In genomic region chr6:88741071-88741470, GRCh38 we compare ENCODE assay signal across 22 cellular contexts.
"Had no signal": no experiment of that assay in that cellular context is flagged by ENCODE, and none has a peak within 500 bp of the region (broad histone marks: within the 10 kb centered on the region; RNA-seq: fewer than 3 reads in every experiment).

No MANE protein-coding gene starts in this region.

- DNase-seq: colonic mucosa; cortex of kidney; dermis blood vessel endothelial cell; dorsolateral prefrontal cortex; effector CD4-positive, alpha-beta T cell; effector memory CD4-positive, alpha-beta T cell; foreskin keratinocyte; heart right ventricle; hippocampal formation; left cardiac atrium; left lung; left ventricle myocardium superior; lower lobe of right lung; mesenchymal stem cell; mucosa of descending colon; naive B cell; naive thymus-derived CD8-positive, alpha-beta T cell had no signal

- FAIRE-seq: endothelial cell of umbilical vein, islet of Langerhans, keratinocyte had no signal

- H3K4me3 ChIP-seq: colonic mucosa, dorsolateral prefrontal cortex, esophagus muscularis mucosa, gastroesophageal sphincter, heart right ventricle, left lung, lower lobe of right lung, mucosa of descending colon had no signal

- H3K27me3 ChIP-seq: colonic mucosa, dorsolateral prefrontal cortex, esophagus muscularis mucosa, foreskin keratinocyte, gastroesophageal sphincter, heart right ventricle, left lung had no signal

- H3K27ac ChIP-seq: colonic mucosa, dorsolateral prefrontal cortex, esophagus muscularis mucosa, foreskin keratinocyte, gastroesophageal sphincter, heart right ventricle, left lung, lower lobe of right lung had no signal

- H3K9me3 ChIP-seq: colonic mucosa, esophagus muscularis mucosa, gastroesophageal sphincter, left lung, lower lobe of right lung, mucosa of descending colon had no signal

- H3K4me1 ChIP-seq: colonic mucosa, esophagus muscularis mucosa, foreskin keratinocyte, gastroesophageal sphincter, heart right ventricle, left lung, lower lobe of right lung had no signal

- H3K36me3 ChIP-seq: colonic mucosa, gastroesophageal sphincter, lower lobe of right lung had no signal
